In genomic region chr9:122332643-122333042, GRCh38 we compare ENCODE assay signal across 27 cellular contexts.
"Had no signal": no experiment of that assay in that cellular context is flagged by ENCODE, and none has a peak within 500 bp of the region (broad histone marks: within the 10 kb centered on the region; RNA-seq: fewer than 3 reads in every experiment).

No MANE protein-coding gene starts in this region.

- H3K27ac ChIP-seq: adrenal gland, SK-N-MC, WERI-Rb-1 had no signal

- H3K4me1 ChIP-seq: adrenal gland had no signal

- H3K4me1 Mint-ChIP-seq: activated naive CD8-positive, alpha-beta T cell treated with anti-CD3 and anti-CD28 coated beads, Interleukin-2, amount 10 ng/mL, durations not matched to agents 7 days and 5 days had no signal

- H3K27ac Mint-ChIP-seq: activated CD4-positive, alpha-beta T cell treated with anti-CD3 and anti-CD28 coated beads for 36 hours; activated CD8-positive, alpha-beta T cell treated with anti-CD3 and anti-CD28 coated beads, Interleukin-2, amount 10 ng/mL, durations not matched to agents 7 days and 5 days; activated naive CD8-positive, alpha-beta T cell treated with anti-CD3 and anti-CD28 coated beads, Interleukin-2, amount 10 ng/mL, durations not matched to agents 7 days and 5 days; T-cell had no signal

- DNase-seq: activated CD4-positive, alpha-beta T cell treated with anti-CD3 and anti-CD28 coated beads, Interleukin-2, amount 50 U/mL, for 1 hour; activated CD8-positive, alpha-beta memory T cell treated with anti-CD3 and anti-CD28 coated beads, Interleukin-2, amount 50 U/mL, for 48 hours; activated CD8-positive, alpha-beta T cell treated with anti-CD3 and anti-CD28 coated beads, Interleukin-2, amount 10 ng/mL, durations not matched to agents 7 days and 5 days; activated naive CD4-positive, alpha-beta T cell treated with anti-CD3 and anti-CD28 coated beads, Interleukin-2, amount 50 U/mL, for 16 hours; activated naive CD8-positive, alpha-beta T cell treated with anti-CD3 and anti-CD28 coated beads, Interleukin-2, amount 10 ng/mL, durations not matched to agents 7 days and 5 days; activated T-cell treated with anti-CD3 and anti-CD28 coated beads, Interleukin-2, amount 50 U/mL, for 1 hour; anterior cingulate cortex; caudate nucleus; KG1; NCI-H1092 treated with DMSO at 0.1 percent for 48 hours; NCI-H1417 treated with DMSO at 0.1 percent for 48 hours; NCI-H1694; NCI-H2029; NCI-H2107; NCI-H345; NCI-H510A; NCI-H526 treated with DMSO at 0.1 percent for 48 hours; NCI-H82; RPMI8226; T-cell; T-helper 2 cell; T1000; WERI-Rb-1 had no signal

- H3K9me3 Mint-ChIP-seq: activated naive CD8-positive, alpha-beta T cell treated with anti-CD3 and anti-CD28 coated beads, Interleukin-2, amount 10 ng/mL, durations not matched to agents 7 days and 5 days; T-cell had no signal

- H3K4me3 Mint-ChIP-seq: activated CD4-positive, alpha-beta T cell treated with anti-CD3 and anti-CD28 coated beads for 36 hours; activated CD8-positive, alpha-beta T cell treated with anti-CD3 and anti-CD28 coated beads, Interleukin-2, amount 10 ng/mL, durations not matched to agents 7 days and 5 days; activated naive CD8-positive, alpha-beta T cell treated with anti-CD3 and anti-CD28 coated beads, Interleukin-2, amount 10 ng/mL, durations not matched to agents 7 days and 5 days; T-cell had no signal

- ATAC-seq: activated CD8-positive, alpha-beta T cell treated with anti-CD3 and anti-CD28 coated beads, Interleukin-2, amount 10 ng/mL, durations not matched to agents 7 days and 5 days; Panc1; T-cell had no signal

- H3K27me3 Mint-ChIP-seq: activated CD4-positive, alpha-beta T cell treated with anti-CD3 and anti-CD28 coated beads for 36 hours; activated naive CD8-positive, alpha-beta T cell treated with anti-CD3 and anti-CD28 coated beads, Interleukin-2, amount 10 ng/mL, durations not matched to agents 7 days and 5 days; T-cell had no signal

- H3K4me3 ChIP-seq: adrenal gland, SK-N-MC had no signal

- H3K36me3 ChIP-seq: adrenal gland, WERI-Rb-1 had no signal

- H3K9me3 ChIP-seq: adrenal gland had no signal

- H3K36me3 Mint-ChIP-seq: activated naive CD8-positive, alpha-beta T cell treated with anti-CD3 and anti-CD28 coated beads, Interleukin-2, amount 10 ng/mL, durations not matched to agents 7 days and 5 days had no signal

- H3K27me3 ChIP-seq: adrenal gland had no signal
